In the genomic region with DNA sequence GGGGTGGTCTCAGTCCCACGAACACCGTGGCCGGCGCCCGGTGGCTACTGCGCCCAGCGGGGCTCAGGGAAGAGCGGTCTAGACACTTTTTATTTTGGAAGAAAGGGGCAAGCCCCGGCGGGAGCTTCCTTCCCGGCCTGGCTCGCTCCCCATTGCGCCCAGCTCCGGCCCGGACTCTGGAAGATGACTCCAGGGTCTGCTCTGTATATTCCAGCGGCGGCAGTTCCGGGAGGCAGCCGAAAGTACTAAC, we compare ENCODE assay signal across 8 cellular contexts.
DNase-seq lines count a peak whose midpoint lies in the region; ATAC-seq and TF ChIP-seq lines count a peak whose summit lies in the region.

No MANE protein-coding gene starts in this region.

- H3K4me1 ChIP-seq in parathyroid adenoma, result no peaks in the 10 kb centered on the region

- peak overlapping the region; percentile 9; the same call in 1 of the 2 replicates for H3K27ac ChIP-seq in WERI-Rb-1
- peak overlapping the region; percentile 67 for H3K27ac ChIP-seq in parathyroid adenoma

- no peaks in the 10 kb centered on the region for H3K9me3 ChIP-seq in WERI-Rb-1 (ENCODE audit: severe bottlenecking)
- H3K9me3 ChIP-seq in parathyroid adenoma (ENCODE audit: control insufficient read depth, low read length), result no peaks in the 10 kb centered on the region

- TF ChIP-seq CTCF in WERI-Rb-1 (IDR thresholded peaks at IDR 0.05; ENCODE audit: low read depth, low read length) (no peak), fibroblast of the aortic adventitia (IDR thresholded peaks at IDR 0.05; ENCODE audit: insufficient read depth, low read length) (no peak), parathyroid adenoma (IDR thresholded peaks at IDR 0.05) (no peak), omental fat pad (IDR thresholded peaks at IDR 0.05) (no peak)

- H3K4me3 ChIP-seq in WERI-Rb-1 (ENCODE audit: low read depth, low read length) (peak overlapping the region; percentile 82), fibroblast of the aortic adventitia (ENCODE audit: low read depth, low read length) (peak overlapping the region; percentile 69), parathyroid adenoma (ENCODE audit: low read depth, low read length) (peak overlapping the region; percentile 92)

- DNase-seq in GM03348 (ENCODE audit: low spot score) (peak; percentile 42), WERI-Rb-1 (no peak), fibroblast of the aortic adventitia (ENCODE audit: low read depth) (no peak), COLO668 (lab: John Stamatoyannopoulos, UW; ENCODE audit: unreplicated experiment) (no peak), omental fat pad (ENCODE audit: low spot score) (no peak)

- peak overlapping the region; percentile 53 for H2AFZ ChIP-seq in parathyroid adenoma

- peaks cover 42% of the 10 kb centered on the region for H3K27me3 ChIP-seq in WERI-Rb-1 (ENCODE audit: insufficient read depth, low read depth, severe bottlenecking)
- H3K27me3 ChIP-seq in parathyroid adenoma (ENCODE audit: control insufficient read depth, insufficient read depth, low read length), result no peaks in the 10 kb centered on the region

- H3K36me3 ChIP-seq in WERI-Rb-1 (no peaks in the 10 kb centered on the region), parathyroid adenoma (ENCODE audit: control insufficient read depth, insufficient read depth, low read length) (no peaks in the 10 kb centered on the region)

- H3K79me2 ChIP-seq in parathyroid adenoma, result peaks cover 16% of the 10 kb centered on the region

- peak overlapping the region; percentile 6 for H3K9ac ChIP-seq in parathyroid adenoma

- peak overlapping the region; percentile 86 for H3K4me2 ChIP-seq in parathyroid adenoma (ENCODE audit: low read length)

- ATAC-seq in omental fat pad (ENCODE audit: low FRiP score) (no peak), GM19452 (IDR thresholded peaks at IDR 0.05; ENCODE audit: unreplicated experiment) (no peak), GM21360 (IDR thresholded peaks at IDR 0.05; ENCODE audit: unreplicated experiment) (no peak)
